Comparison of ENCODE assay signal across 1 cellular context in the genomic region with DNA sequence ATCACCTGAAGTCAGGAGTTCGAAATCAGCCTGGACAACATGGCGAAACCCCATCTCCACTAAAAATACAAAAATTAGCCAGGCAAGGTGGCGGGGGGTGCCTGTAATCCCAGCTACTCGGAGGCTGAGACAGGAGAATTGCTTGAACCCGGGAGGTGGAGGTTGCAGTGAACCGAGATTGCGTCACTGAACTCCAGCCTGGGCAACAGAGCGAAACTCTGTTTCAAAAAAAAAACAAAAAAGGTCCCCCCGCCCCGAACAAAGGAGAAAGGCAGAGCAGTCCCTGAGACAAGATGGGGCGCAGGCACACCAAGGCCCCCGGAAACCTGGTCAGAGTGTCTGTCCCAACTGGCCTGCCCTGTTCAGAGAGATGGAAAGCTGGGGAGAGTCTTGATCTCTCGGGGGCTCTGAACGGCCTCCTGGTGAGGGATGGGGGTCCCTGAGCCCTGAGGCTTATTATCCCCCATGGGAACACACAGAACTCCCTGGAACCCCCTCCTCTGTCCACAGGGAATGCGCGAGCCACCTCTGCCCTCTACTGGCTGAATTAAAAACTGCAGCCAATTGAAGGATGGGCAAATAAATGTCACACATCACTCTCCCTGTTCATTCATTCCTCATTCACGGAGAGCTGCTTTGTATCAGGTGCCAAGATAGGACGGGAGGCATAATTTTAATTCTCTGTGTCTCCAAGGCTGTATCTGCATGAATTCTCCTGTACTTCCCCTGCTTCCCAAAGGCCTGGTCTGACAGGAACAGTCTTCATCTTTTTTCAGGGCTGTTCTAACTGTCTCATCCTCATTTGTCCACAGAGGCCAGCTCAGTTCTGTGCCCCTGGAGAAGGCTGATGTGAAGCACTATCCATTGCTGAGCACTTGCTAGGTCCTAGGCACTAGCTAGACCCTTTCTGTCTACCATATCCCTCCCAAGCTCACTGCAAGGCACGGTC.
TF ChIP-seq lines count a peak whose summit lies in the region.

No MANE protein-coding gene starts in this region.

TF ChIP-seq in GM23338, 12 proteins besides CTCF, POLR2A, EP300 and RAD21 (continued from another document):
- TF ChIP-seq, protein P1, sequence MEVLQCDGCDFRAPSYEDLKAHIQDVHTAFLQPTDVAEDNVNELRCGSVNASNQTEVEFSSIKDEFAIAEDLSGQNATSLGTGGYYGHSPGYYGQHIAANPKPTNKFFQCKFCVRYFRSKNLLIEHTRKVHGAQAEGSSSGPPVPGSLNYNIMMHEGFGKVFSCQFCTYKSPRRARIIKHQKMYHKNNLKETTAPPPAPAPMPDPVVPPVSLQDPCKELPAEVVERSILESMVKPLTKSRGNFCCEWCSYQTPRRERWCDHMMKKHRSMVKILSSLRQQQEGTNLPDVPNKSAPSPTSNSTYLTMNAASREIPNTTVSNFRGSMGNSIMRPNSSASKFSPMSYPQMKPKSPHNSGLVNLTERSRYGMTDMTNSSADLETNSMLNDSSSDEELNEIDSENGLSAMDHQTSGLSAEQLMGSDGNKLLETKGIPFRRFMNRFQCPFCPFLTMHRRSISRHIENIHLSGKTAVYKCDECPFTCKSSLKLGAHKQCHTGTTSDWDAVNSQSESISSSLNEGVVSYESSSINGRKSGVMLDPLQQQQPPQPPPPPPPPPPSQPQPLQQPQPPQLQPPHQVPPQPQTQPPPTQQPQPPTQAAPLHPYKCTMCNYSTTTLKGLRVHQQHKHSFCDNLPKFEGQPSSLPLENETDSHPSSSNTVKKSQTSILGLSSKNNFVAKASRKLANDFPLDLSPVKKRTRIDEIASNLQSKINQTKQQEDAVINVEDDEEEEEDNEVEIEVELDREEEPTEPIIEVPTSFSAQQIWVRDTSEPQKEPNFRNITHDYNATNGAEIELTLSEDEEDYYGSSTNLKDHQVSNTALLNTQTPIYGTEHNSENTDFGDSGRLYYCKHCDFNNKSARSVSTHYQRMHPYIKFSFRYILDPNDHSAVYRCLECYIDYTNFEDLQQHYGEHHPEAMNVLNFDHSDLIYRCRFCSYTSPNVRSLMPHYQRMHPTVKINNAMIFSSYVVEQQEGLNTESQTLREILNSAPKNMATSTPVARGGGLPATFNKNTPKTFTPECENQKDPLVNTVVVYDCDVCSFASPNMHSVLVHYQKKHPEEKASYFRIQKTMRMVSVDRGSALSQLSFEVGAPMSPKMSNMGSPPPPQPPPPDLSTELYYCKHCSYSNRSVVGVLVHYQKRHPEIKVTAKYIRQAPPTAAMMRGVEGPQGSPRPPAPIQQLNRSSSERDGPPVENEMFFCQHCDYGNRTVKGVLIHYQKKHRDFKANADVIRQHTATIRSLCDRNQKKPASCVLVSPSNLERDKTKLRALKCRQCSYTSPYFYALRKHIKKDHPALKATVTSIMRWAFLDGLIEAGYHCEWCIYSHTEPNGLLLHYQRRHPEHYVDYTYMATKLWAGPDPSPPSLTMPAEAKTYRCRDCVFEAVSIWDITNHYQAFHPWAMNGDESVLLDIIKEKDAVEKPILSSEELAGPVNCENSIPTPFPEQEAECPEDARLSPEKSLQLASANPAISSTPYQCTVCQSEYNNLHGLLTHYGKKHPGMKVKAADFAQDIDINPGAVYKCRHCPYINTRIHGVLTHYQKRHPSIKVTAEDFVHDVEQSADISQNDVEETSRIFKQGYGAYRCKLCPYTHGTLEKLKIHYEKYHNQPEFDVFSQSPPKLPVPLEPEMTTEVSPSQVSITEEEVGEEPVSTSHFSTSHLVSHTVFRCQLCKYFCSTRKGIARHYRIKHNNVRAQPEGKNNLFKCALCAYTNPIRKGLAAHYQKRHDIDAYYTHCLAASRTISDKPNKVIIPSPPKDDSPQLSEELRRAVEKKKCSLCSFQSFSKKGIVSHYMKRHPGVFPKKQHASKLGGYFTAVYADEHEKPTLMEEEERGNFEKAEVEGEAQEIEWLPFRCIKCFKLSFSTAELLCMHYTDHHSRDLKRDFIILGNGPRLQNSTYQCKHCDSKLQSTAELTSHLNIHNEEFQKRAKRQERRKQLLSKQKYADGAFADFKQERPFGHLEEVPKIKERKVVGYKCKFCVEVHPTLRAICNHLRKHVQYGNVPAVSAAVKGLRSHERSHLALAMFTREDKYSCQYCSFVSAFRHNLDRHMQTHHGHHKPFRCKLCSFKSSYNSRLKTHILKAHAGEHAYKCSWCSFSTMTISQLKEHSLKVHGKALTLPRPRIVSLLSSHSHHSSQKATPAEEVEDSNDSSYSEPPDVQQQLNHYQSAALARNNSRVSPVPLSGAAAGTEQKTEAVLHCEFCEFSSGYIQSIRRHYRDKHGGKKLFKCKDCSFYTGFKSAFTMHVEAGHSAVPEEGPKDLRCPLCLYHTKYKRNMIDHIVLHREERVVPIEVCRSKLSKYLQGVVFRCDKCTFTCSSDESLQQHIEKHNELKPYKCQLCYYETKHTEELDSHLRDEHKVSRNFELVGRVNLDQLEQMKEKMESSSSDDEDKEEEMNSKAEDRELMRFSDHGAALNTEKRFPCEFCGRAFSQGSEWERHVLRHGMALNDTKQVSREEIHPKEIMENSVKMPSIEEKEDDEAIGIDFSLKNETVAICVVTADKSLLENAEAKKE (CRISPR knock-in tag; IDR thresholded peaks at IDR 0.05) = no peak
- TF ChIP-seq STAT1 (IDR thresholded peaks at IDR 0.05; ENCODE audit: unreplicated experiment) = no peak
- TF ChIP-seq CREB1 (CRISPR knock-in tag; IDR thresholded peaks at IDR 0.05; ENCODE audit: low read depth) = no peak
- TF ChIP-seq ZNF331 (CRISPR knock-in tag; IDR thresholded peaks at IDR 0.05; ENCODE audit: low read depth) = no peak
